Comparison of ENCODE assay signal across 8 cellular contexts in genomic region chr15:65610871-65611718, GRCh38. TPM values are rescaled to one million over a fixed set of nuclear protein-coding genes. Genes with fewer than 3 reads are reported as not detected.
A peak's percentile ranks its signal among the peaks of the same experiment; 100 is the strongest.
DNase-seq lines count a peak whose midpoint lies in the region; ATAC-seq and TF ChIP-seq lines count a peak whose summit lies in the region.

Gene INTS14, minus strand, starts transcription at chr15:65611131. Its CDS starts 3,751 bp downstream, at chr15:65607380.

- H3K4me3 ChIP-seq in right atrium auricular region (peak within 1 kb of the TSS; percentile 89 to 96), uterus (peak within 1 kb of the TSS; percentile 68 to 81)

- H3K27me3 ChIP-seq in right atrium auricular region, result no peaks in the 10 kb centered on the region
- no peaks in the 10 kb centered on the region for H3K27me3 ChIP-seq in uterus

- H3K27ac ChIP-seq in right atrium auricular region (peak within 1 kb of the TSS; percentile 97 to 98), uterus (peak within 1 kb of the TSS; percentile 90 to 93)

- TF ChIP-seq CTCF in right atrium auricular region (IDR thresholded peaks at IDR 0.05) (peak; percentile 67 to 86), uterus (IDR thresholded peaks at IDR 0.05) (peak; percentile 45 to 82 (median 73))

- no peaks in the 10 kb centered on the region for H3K36me3 ChIP-seq in right atrium auricular region
- no peaks in the 10 kb centered on the region for H3K36me3 ChIP-seq in uterus

- peak; percentile 52 for DNase-seq in NCI-H187 treated with DMSO at 0.1 percent for 48 hours (lab: John Stamatoyannopoulos, UW)
- DNase-seq in anterior cingulate cortex (lab: John Stamatoyannopoulos, UW), result peak; percentile 44 to 97 (median 94)
- DNase-seq in right atrium auricular region (ENCODE audit: low spot score), result peak; percentile 96
- DNase-seq in pulmonary artery endothelial cell (ENCODE audit: low read depth, low spot score), result peak; percentile 88
- peak; percentile 97 for DNase-seq in uterus

- intact Hi-C loops in T-helper 2 cell treated with Interferon-gamma antibody and Interleukin-4, amounts not matched to agents 100 ng/mL and 5 ng/mL, for 36 hours (cut with micrococcal nuclease), result loop anchor here (1.0 to 2.0 kb wide), 3 partner anchors 80 to 258 kb away; partner anchors contain the start of genes DPP8, HACD3 and RAB11A
- intact Hi-C loops in uterus (cut with DNase I; ENCODE audit: low total_unique reads), result no loop called here

- peak; percentile 92 for ATAC-seq in GM18502 (IDR thresholded peaks at IDR 0.05; ENCODE audit: poor library complexity, unreplicated experiment)
- ATAC-seq in HG02970 (IDR thresholded peaks at IDR 0.05; ENCODE audit: low FRiP score, unreplicated experiment), result peak; percentile 97

- H3K4me1 ChIP-seq in right atrium auricular region (peaks cover 0 to 31% of the 10 kb centered on the region in 2 donors), uterus (peaks cover 5 to 8% of the 10 kb centered on the region in 2 donors)

- TF ChIP-seq POLR2A in uterus (IDR thresholded peaks at IDR 0.05), result peak; percentile 27 to 71

- H3K9me3 ChIP-seq in right atrium auricular region (no peaks in the 10 kb centered on the region), uterus (no peaks in the 10 kb centered on the region)

RNA-seq across cellular contexts. Expression of gene INTS14, which starts in this region (rescaled TPM):
- 36.1 and 38.4 TPM in 2 replicates for total RNA-seq in T-helper 2 cell treated with Interferon-gamma antibody and Interleukin-4, amounts not matched to agents 100 ng/mL and 5 ng/mL, for 36 hours
- 10 to 100 TPM; 15.3 to 19.7 TPM for total RNA-seq in right atrium auricular region
- total RNA-seq in pulmonary artery endothelial cell, result 32.2 and 43.5 TPM in 2 replicates
- total RNA-seq in uterus, result 10 to 100 TPM; 15.9 to 48.2 (median 28.5) TPM

Comparison
In these comparisons a context has a peak if more than half of its experiments do, and no peak if none do; other contexts are left out.
1. Peak in every context shown above with its lines: DNase-seq, ATAC-seq, H3K4me3 ChIP-seq and H3K27ac ChIP-seq.